Comparison of ENCODE assay signal across 21 cellular contexts in the genomic region with DNA sequence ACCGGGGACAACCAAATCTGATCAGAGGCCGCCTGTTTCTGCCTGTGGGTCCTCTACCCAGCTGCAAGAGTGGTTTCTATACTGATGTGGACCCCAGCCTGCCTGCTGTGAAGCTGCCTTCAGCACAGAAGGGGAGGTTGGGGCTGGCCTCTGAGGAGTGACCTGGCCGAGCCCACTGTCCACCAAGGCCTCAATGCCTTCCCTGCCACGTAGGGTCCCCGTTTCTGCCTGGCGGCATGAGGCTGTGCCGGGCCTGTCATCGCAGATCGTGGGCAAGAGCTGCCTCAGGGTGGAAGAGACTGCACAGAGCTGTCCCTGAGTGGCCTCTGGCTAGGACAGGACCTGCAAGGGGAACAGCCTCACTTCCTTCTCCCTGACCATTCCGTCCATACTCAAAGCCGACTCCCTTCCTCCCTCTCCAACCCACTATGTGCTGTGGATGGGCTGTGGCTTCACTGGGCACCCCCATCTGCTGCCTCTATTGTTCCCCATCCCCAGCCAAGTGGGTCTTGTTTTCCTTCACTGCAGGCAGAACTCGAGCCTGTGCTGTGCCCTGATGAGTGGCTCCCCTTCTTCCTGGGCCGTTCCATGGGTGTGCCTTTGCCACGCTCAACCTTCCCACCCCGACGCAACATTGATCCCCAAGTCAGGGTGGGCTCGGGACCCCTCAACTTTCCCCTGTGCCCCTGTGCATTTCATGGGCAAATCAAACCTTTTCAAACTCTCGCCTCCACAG.
DNase-seq lines count a peak whose midpoint lies in the region; ATAC-seq, FAIRE-seq and TF ChIP-seq lines count a peak whose summit lies in the region.
"Had no signal": no experiment of that assay in that cellular context is flagged by ENCODE, and none has a peak within 500 bp of the region (broad histone marks: within the 10 kb centered on the region; RNA-seq: fewer than 3 reads in every experiment).

No MANE protein-coding gene starts in this region.

- no peak overlapping the region for H3K56ac ChIP-seq in H9 (ENCODE audit: insufficient read length, low read depth, low read length)

- H3K9me3 Mint-ChIP-seq in H9 (peaks cover 19% of the 10 kb centered on the region in 2 experiments), osteocyte (ENCODE audit: unreplicated experiment) (peaks cover 16% of the 10 kb centered on the region)
- H3K9me3 Mint-ChIP-seq in activated T-cell treated with anti-CD3 and anti-CD28 coated beads, Interleukin-2, amount 50 U/mL, for 72 hours: peaks cover 6% of the 10 kb centered on the region in 2 donors

- H3K27me3 Mint-ChIP-seq in H9 (ENCODE audit: low read depth) (peaks cover 15% of the 10 kb centered on the region), osteocyte (ENCODE audit: unreplicated experiment) (peaks cover 1% of the 10 kb centered on the region)
- peaks cover 9% of the 10 kb centered on the region for H3K27me3 Mint-ChIP-seq in activated T-cell treated with anti-CD3 and anti-CD28 coated beads, Interleukin-2, amount 50 U/mL, for 72 hours (ENCODE audit: low read depth)

- no peak overlapping the region for H3K4ac ChIP-seq in H9 (ENCODE audit: low read depth, low read length)

- H3K27me3 ChIP-seq in H9 (ENCODE audit: insufficient read depth, low read length): no peaks in the 10 kb centered on the region
- no peaks in the 10 kb centered on the region; the same call in none of the 2 replicates for H3K27me3 ChIP-seq in HUES64 (ENCODE audit: insufficient read depth, low read length)
- peaks cover 0 to 3% (median 0%) of the 10 kb centered on the region in 4 donors for H3K27me3 ChIP-seq in esophagus muscularis mucosa

- no peak for TF ChIP-seq EP300 in esophagus muscularis mucosa (IDR thresholded peaks at IDR 0.05)

- H4K91ac ChIP-seq in H9 (ENCODE audit: insufficient read length, low read depth, low read length): no peak overlapping the region

- peak overlapping the region; percentile 46; the same call in 1 of the 2 replicates for H3K14ac ChIP-seq in H9 (ENCODE audit: insufficient read depth, low read length)

- DNase-seq in H9 (peak; percentile 19), esophagus muscularis mucosa (ENCODE audit: extremely low spot score) (peak; percentile 84), osteocyte (ENCODE audit: extremely low spot score, unreplicated experiment) (peak; percentile 68), NCI-H510A (lab: John Stamatoyannopoulos, UW) (no peak), GM12891 (ENCODE audit: insufficient read length, low spot score) (no peak)
- DNase-seq in activated T-cell treated with anti-CD3 and anti-CD28 coated beads, Interleukin-2, amount 50 U/mL, for 72 hours: no peak
- DNase-seq: ACHN, AML-193, EL, KBM-7, MV-4-11, NCI-H1417, NCI-H2029, NCI-H2171, NCI-H446, NCI-H774 had no signal

- H2AK5ac ChIP-seq in H9 (ENCODE audit: insufficient read length, low read length): no peak overlapping the region

- H3K4me3 Mint-ChIP-seq in H9 (no peak overlapping the region), osteocyte (ENCODE audit: unreplicated experiment) (no peak overlapping the region)
- no peak overlapping the region for H3K4me3 Mint-ChIP-seq in activated T-cell treated with anti-CD3 and anti-CD28 coated beads, Interleukin-2, amount 50 U/mL, for 72 hours
- H3K4me3 Mint-ChIP-seq: CD14-positive monocyte had no signal

- no peak overlapping the region for H2AFZ ChIP-seq in H9 (ENCODE audit: low read length)

- H3K79me1 ChIP-seq in H9 (ENCODE audit: insufficient read depth, low read depth, low read length, poor library complexity, severe bottlenecking): no peaks in the 10 kb centered on the region

- H3K4me2 ChIP-seq in H9 (ENCODE audit: insufficient read depth, insufficient read length, low read length): no peak overlapping the region

- no peak overlapping the region for H3T11ph ChIP-seq in H9 (ENCODE audit: low read length)

- H3K79me2 ChIP-seq in H9 (ENCODE audit: insufficient read depth, low read length): no peaks in the 10 kb centered on the region

- H3K36me3 ChIP-seq in HUES64 (ENCODE audit: insufficient read depth, low read length) (no peaks in the 10 kb centered on the region), esophagus muscularis mucosa (no peaks in the 10 kb centered on the region)
- H3K36me3 ChIP-seq: HAP-1 had no signal

- no peak for FAIRE-seq in GM12891 (lab: Jason Lieb, UNC)
- FAIRE-seq: GM19239 had no signal

- H4K20me1 ChIP-seq in H9 (ENCODE audit: control insufficient read depth, insufficient read depth, insufficient read length): no peaks in the 10 kb centered on the region

- H3K9ac ChIP-seq in H9 (ENCODE audit: extremely low read depth, insufficient read length, low read length): no peak overlapping the region
- H3K9ac ChIP-seq in HUES64 (ENCODE audit: low read depth, low read length): no peak overlapping the region

- TF ChIP-seq CTCF in H9 (conservative IDR thresholded peaks at IDR 0.05): no peak
- TF ChIP-seq CTCF in esophagus muscularis mucosa (IDR thresholded peaks at IDR 0.05): no peak
- TF ChIP-seq CTCF in osteocyte (IDR thresholded peaks at IDR 0.05): no peak

- H4K5ac ChIP-seq in H9 (ENCODE audit: insufficient read length, low read depth, low read length): no peak overlapping the region

- H3K36me3 Mint-ChIP-seq in H9 (ENCODE audit: insufficient read depth in 1 of 3, low read depth in 3 of 3) (peaks cover 5 to 17% (median 8%) of the 10 kb centered on the region in 3 experiments), osteocyte (ENCODE audit: unreplicated experiment) (no peaks in the 10 kb centered on the region)
- peaks cover 0 to 3% of the 10 kb centered on the region in 2 donors for H3K36me3 Mint-ChIP-seq in activated T-cell treated with anti-CD3 and anti-CD28 coated beads, Interleukin-2, amount 50 U/mL, for 72 hours (ENCODE audit: insufficient read depth in 2 of 2)
- H3K36me3 Mint-ChIP-seq: CD14-positive monocyte had no signal

- H3K23ac ChIP-seq in H9 (ENCODE audit: insufficient read length, low read depth, low read length): no peak overlapping the region

- WGBS in H9 (ENCODE audit: extremely low coverage, insufficient read length, low lambda C conversion rate): no CpG with 5 or more reads among the region's 18 CpGs
- 94% methylated on average over 18 of the region's 18 CpGs for WGBS in HUES64
- 85% methylated on average over 18 of the region's 18 CpGs for WGBS in esophagus muscularis mucosa

- TF ChIP-seq POLR2A in esophagus muscularis mucosa (IDR thresholded peaks at IDR 0.05; ENCODE audit: low read depth) (no peak), GM12891 (IDR thresholded peaks at IDR 0.05; ENCODE audit: low read depth, low read length) (no peak)

- no peak overlapping the region for H3K18ac ChIP-seq in H9 (ENCODE audit: insufficient read length, low read depth, low read length)

- no peak overlapping the region for H3K27ac Mint-ChIP-seq in H9
- no peak overlapping the region for H3K27ac Mint-ChIP-seq in osteocyte (ENCODE audit: unreplicated experiment)
- no peak overlapping the region for H3K27ac Mint-ChIP-seq in activated T-cell treated with anti-CD3 and anti-CD28 coated beads, Interleukin-2, amount 50 U/mL, for 72 hours
- H3K27ac Mint-ChIP-seq: CD14-positive monocyte had no signal

- H3K4me3 ChIP-seq in HUES64 (ENCODE audit: low read length) (no peak overlapping the region), esophagus muscularis mucosa (no peak overlapping the region)
- H3K4me3 ChIP-seq: HAP-1, SK-N-MC had no signal

- no peak overlapping the region for H2BK20ac ChIP-seq in H9 (ENCODE audit: low read depth, low read length, poor library complexity, severe bottlenecking)

- H3K9me3 ChIP-seq in H9 (ENCODE audit: control insufficient read depth, low read depth, low read length) (no peaks in the 10 kb centered on the region), HUES64 (ENCODE audit: insufficient read depth, low read depth, low read length) (peaks cover 8% of the 10 kb centered on the region; the same call in 1 of the 2 replicates), esophagus muscularis mucosa (peaks cover 0 to 11% (median 4%) of the 10 kb centered on the region in 4 donors)
- H3K9me3 ChIP-seq: HAP-1 had no signal

- H3K4me1 Mint-ChIP-seq in H9 (peaks cover 16 to 22% of the 10 kb centered on the region in 2 experiments), osteocyte (ENCODE audit: unreplicated experiment) (no peaks in the 10 kb centered on the region)
- H3K4me1 Mint-ChIP-seq in activated T-cell treated with anti-CD3 and anti-CD28 coated beads, Interleukin-2, amount 50 U/mL, for 72 hours (ENCODE audit: low read depth): peaks cover 17% of the 10 kb centered on the region
- H3K4me1 Mint-ChIP-seq: CD14-positive monocyte had no signal

- intact Hi-C loops in esophagus muscularis mucosa (cut with DNase I): no loop called here

- no peak overlapping the region for H2BK15ac ChIP-seq in H9 (ENCODE audit: low read depth, low read length)

- no peak overlapping the region for H4K8ac ChIP-seq in H9 (replicated peaks; ENCODE audit: insufficient read length, low read depth, low read length)

- no peaks in the 10 kb centered on the region for H3K23me2 ChIP-seq in H9 (ENCODE audit: insufficient read length, low read depth, low read length, poor library complexity, severe bottlenecking)

- H3K4me1 ChIP-seq in H9 (ENCODE audit: insufficient read depth, low read length) (no peaks in the 10 kb centered on the region), HUES64 (ENCODE audit: insufficient read depth, low read length) (peaks cover 12% of the 10 kb centered on the region), esophagus muscularis mucosa (no peaks in the 10 kb centered on the region)
- H3K4me1 ChIP-seq: HAP-1 had no signal

- H3K27ac ChIP-seq in H9 (ENCODE audit: insufficient read length, low read depth, low read length) (no peak overlapping the region), HUES64 (ENCODE audit: low read depth, low read length) (peak overlapping the region; percentile 41; the same call in 1 of the 2 replicates), esophagus muscularis mucosa (replicated peaks in 1 of 4) (no peak overlapping the region)
- H3K27ac ChIP-seq: SK-N-MC had no signal

- H2BK12ac ChIP-seq in H9 (ENCODE audit: insufficient read length, low read depth, low read length): no peak overlapping the region

- H2BK5ac ChIP-seq in H9 (ENCODE audit: insufficient read length, low read length): no peak overlapping the region

- no peak overlapping the region for H2BK120ac ChIP-seq in H9 (ENCODE audit: low read depth, low read length, poor library complexity, severe bottlenecking)

- ATAC-seq in activated T-cell treated with anti-CD3 and anti-CD28 coated beads, Interleukin-2, amount 50 U/mL, for 72 hours (replicated peaks in 1 of 2): no peak

TF ChIP-seq in GM12891, 5 proteins besides CTCF, POLR2A, EP300 and RAD21:
- TF ChIP-seq PAX5 (IDR thresholded peaks at IDR 0.05; ENCODE audit: insufficient read depth, low read length, severe bottlenecking) (no peak), TAF1 (IDR thresholded peaks at IDR 0.05; ENCODE audit: low read depth, low read length) (no peak), POU2F2 (IDR thresholded peaks at IDR 0.05; ENCODE audit: low read depth, low read length) (no peak), POLR2AphosphoS5 (IDR thresholded peaks at IDR 0.05; ENCODE audit: low read depth, low read length) (no peak)

Comparison
In these comparisons a context has a peak if more than half of its experiments do, and no peak if none do; other contexts are left out.
1. DNase-seq: peak in H9 (single experiment), esophagus muscularis mucosa (single experiment) and osteocyte (single experiment); none in NCI-H510A (single experiment), GM12891 (single experiment) and activated T-cell treated with anti-CD3 and anti-CD28 coated beads, Interleukin-2, amount 50 U/mL, for 72 hours (0 of 2).